In genomic region chr19:48250290-48251025, GRCh38 we compare ENCODE assay signal across 9 cellular contexts. TPM values are rescaled to one million over a fixed set of nuclear protein-coding genes. Genes with fewer than 3 reads are reported as not detected.
DNase-seq lines count a peak whose midpoint lies in the region; ATAC-seq, FAIRE-seq and TF ChIP-seq lines count a peak whose summit lies in the region.
"Had no signal": no experiment of that assay in that cellular context is flagged by ENCODE, and none has a peak within 500 bp of the region (broad histone marks: within the 10 kb centered on the region; RNA-seq: fewer than 3 reads in every experiment).

No MANE protein-coding gene starts in this region.

- H3K27me3 ChIP-seq in heart left ventricle, result no peaks in the 10 kb centered on the region
- H3K27me3 ChIP-seq in HepG2 (ENCODE audit: control insufficient read depth in 1 of 2, insufficient read depth in 2 of 2, low read length in 2 of 2), result no peaks in the 10 kb centered on the region
- H3K27me3 ChIP-seq in thyroid gland, result no peaks in the 10 kb centered on the region
- H3K27me3 ChIP-seq in pancreas, result no peaks in the 10 kb centered on the region

- no TSS peak for BruUV-seq in HepG2 (replicated peaks; lab: Mats Ljungman, UMichigan)

- TF ChIP-seq POLR2A in heart left ventricle (IDR thresholded peaks at IDR 0.05), result no peak
- TF ChIP-seq POLR2A in HepG2 (IDR thresholded peaks at IDR 0.05; ENCODE audit: insufficient read depth in 1 of 2, low read depth in 2 of 2, low read length in 2 of 2), result no peak
- no peak for TF ChIP-seq POLR2A in thyroid gland (IDR thresholded peaks at IDR 0.05)

- no peak overlapping the region for H3K4me2 ChIP-seq in HepG2 (ENCODE audit: low read depth, low read length)

- FAIRE-seq in HepG2 (lab: Jason Lieb, UNC) (no peak), pancreas (lab: Jason Lieb, UNC) (no peak)
- FAIRE-seq: urothelium cell line had no signal

- no peak for TF ChIP-seq CTCF in heart left ventricle (IDR thresholded peaks at IDR 0.05)
- no peak for TF ChIP-seq CTCF in HepG2 (CRISPR knock-in tag; IDR thresholded peaks at IDR 0.05)
- no peak for TF ChIP-seq CTCF in thyroid gland (IDR thresholded peaks at IDR 0.05)
- TF ChIP-seq CTCF in pancreas (IDR thresholded peaks at IDR 0.05), result no peak
- TF ChIP-seq CTCF in mucosa of descending colon (IDR thresholded peaks at IDR 0.05), result no peak

- CTCF ChIA-PET in activated CD4-positive, alpha-beta memory T cell treated with anti-CD3 and anti-CD28 coated beads, Interleukin-2, amount 10 ng/mL, durations not matched to agents 7 days and 5 days (lab: Charles Lee), result interaction anchor here (1.3 to 2.2 kb wide), 2 partner anchors 9 to 47 kb away, joined by 6 to 21 read pairs; no protein-coding TSS in a partner anchor
- CTCF ChIA-PET in HepG2 (lab: Yijun Ruan, JAX; ENCODE audit: low intra/inter-chr PET ratio, low total read pairs), result no interaction called here

- peaks cover 75% of the 10 kb centered on the region for H3K4me1 Mint-ChIP-seq in activated CD4-positive, alpha-beta memory T cell treated with anti-CD3 and anti-CD28 coated beads, Interleukin-2, amount 10 ng/mL, durations not matched to agents 7 days and 5 days

- no peak for TF ChIP-seq RAD21 in HepG2 (CRISPR knock-in tag; IDR thresholded peaks at IDR 0.05)

- H3K4me1 ChIP-seq in heart left ventricle, result peaks cover 0 to 78% (median 34%) of the 10 kb centered on the region in 12 donors
- H3K4me1 ChIP-seq in HepG2 (ENCODE audit: insufficient read depth, low read length), result peaks cover 37% of the 10 kb centered on the region
- H3K4me1 ChIP-seq in thyroid gland, result peaks cover 19 to 34% of the 10 kb centered on the region in 2 donors
- H3K4me1 ChIP-seq in pancreas, result peaks cover 5 to 22% (median 17%) of the 10 kb centered on the region in 3 donors
- peaks cover 12% of the 10 kb centered on the region for H3K4me1 ChIP-seq in mucosa of descending colon (ENCODE audit: low read depth)

- intact Hi-C loops in heart left ventricle (cut with DNase I) (loop anchor here in 3 of 10 donors (5.0 to 10.0 kb wide), 3 partner anchors 46 to 146 kb away; no protein-coding TSS in a partner anchor), left cardiac atrium (cut with DNase I) (no loop called here), HepG2 (cut with micrococcal nuclease; ENCODE audit: unreplicated experiment) (no loop called here), thyroid gland (cut with DNase I) (loop anchor here (10.0 kb wide), 2 partner anchors 46 to 136 kb away; partner anchors contain the start of gene PLA2G4C), pancreas (cut with DNase I) (no loop called here), mucosa of descending colon (cut with DNase I, micrococcal nuclease) (no loop called here)

- H3K27me3 Mint-ChIP-seq in activated CD4-positive, alpha-beta memory T cell treated with anti-CD3 and anti-CD28 coated beads, Interleukin-2, amount 10 ng/mL, durations not matched to agents 7 days and 5 days, result no peaks in the 10 kb centered on the region

- no peaks in the 10 kb centered on the region for H3K9me3 Mint-ChIP-seq in activated CD4-positive, alpha-beta memory T cell treated with anti-CD3 and anti-CD28 coated beads, Interleukin-2, amount 10 ng/mL, durations not matched to agents 7 days and 5 days

- ATAC-seq in heart left ventricle (no peak), left cardiac atrium (no peak), HepG2 (no peak), pancreas (no peak), SK-N-SH treated with all-trans-retinoic acid at 6 μM for 48 hours (no peak), mucosa of descending colon (no peak)

- peak overlapping the region in 2 of 12 donors; percentile 59 to 64 for H3K4me3 ChIP-seq in heart left ventricle
- H3K4me3 ChIP-seq in HepG2 (replicated peaks in 1 of 3; ENCODE audit: insufficient read depth in 1 of 3, low read depth in 2 of 3, low read length in 3 of 3), result no peak overlapping the region
- H3K4me3 ChIP-seq in thyroid gland (replicated peaks in 1 of 3), result no peak overlapping the region
- H3K4me3 ChIP-seq in pancreas, result no peak overlapping the region
- H3K4me3 ChIP-seq in mucosa of descending colon, result no peak overlapping the region

- H2AFZ ChIP-seq in HepG2 (ENCODE audit: low read length), result no peak overlapping the region

- DNase-seq in heart left ventricle, result no peak
- no peak for DNase-seq in left cardiac atrium
- no peak for DNase-seq in activated CD4-positive, alpha-beta memory T cell treated with anti-CD3 and anti-CD28 coated beads, Interleukin-2, amount 10 ng/mL, durations not matched to agents 7 days and 5 days
- DNase-seq in HepG2 (ENCODE audit: low spot score), result no peak
- no peak for DNase-seq in thyroid gland
- no peak for DNase-seq in pancreas
- DNase-seq in mucosa of descending colon, result no peak

- H3K36me3 ChIP-seq in heart left ventricle (peaks cover 0 to 40% (median 25%) of the 10 kb centered on the region in 9 donors), HepG2 (replicated peaks in 1 of 2; ENCODE audit: control insufficient read depth in 1 of 2, insufficient read depth in 2 of 2, low read length in 2 of 2) (peaks cover 2 to 13% of the 10 kb centered on the region in 2 experiments; a peak in 3 of 5 replicates), thyroid gland (no peaks in the 10 kb centered on the region), pancreas (peaks cover 0 to 14% (median 0%) of the 10 kb centered on the region in 3 donors), mucosa of descending colon (ENCODE audit: low read depth) (no peaks in the 10 kb centered on the region)

- H3K79me2 ChIP-seq in HepG2 (ENCODE audit: insufficient read depth, low read length), result peaks cover 6% of the 10 kb centered on the region

- in situ Hi-C loops in HepG2 (cut with HindIII; ENCODE audit: extremely low pct_ligation_motif_present, low pct_unique_long_range_greater_than_20kb), result loop anchor here (25.0 kb wide), 1 partner anchor 288 kb away; no protein-coding TSS in a partner anchor

- POLR2A ChIA-PET in activated CD4-positive, alpha-beta memory T cell treated with anti-CD3 and anti-CD28 coated beads, Interleukin-2, amount 10 ng/mL, durations not matched to agents 7 days and 5 days (lab: Charles Lee), result interaction anchor here (0.7 to 3.3 kb wide), 11 partner anchors 9 to 80 kb away, joined by 3 to 49 read pairs (median 6); partner anchors contain the start of genes EMP3, LIG1 and ZSWIM9
- POLR2A ChIA-PET in HepG2 (lab: Yijun Ruan, JAX), result no interaction called here

- H3K9ac ChIP-seq in HepG2 (ENCODE audit: insufficient read depth, low read depth, low read length), result no peak overlapping the region

- H3K36me3 Mint-ChIP-seq in activated CD4-positive, alpha-beta memory T cell treated with anti-CD3 and anti-CD28 coated beads, Interleukin-2, amount 10 ng/mL, durations not matched to agents 7 days and 5 days (ENCODE audit: low read depth), result peaks cover 54% of the 10 kb centered on the region

- peak overlapping the region; percentile 46 to 97 (median 69) for H3K27ac ChIP-seq in heart left ventricle
- H3K27ac ChIP-seq in HepG2 (ENCODE audit: extremely low read length, insufficient read depth, low read length), result no peak overlapping the region
- H3K27ac ChIP-seq in thyroid gland, result peak overlapping the region in 2 of 3 donors; percentile 13 to 47
- peak overlapping the region in 2 of 4 donors; percentile 37 to 51 for H3K27ac ChIP-seq in pancreas

- peak overlapping the region; percentile 99 for H3K27ac Mint-ChIP-seq in activated CD4-positive, alpha-beta memory T cell treated with anti-CD3 and anti-CD28 coated beads, Interleukin-2, amount 10 ng/mL, durations not matched to agents 7 days and 5 days

- H4K20me1 ChIP-seq in HepG2 (ENCODE audit: insufficient read depth, low read length), result no peaks in the 10 kb centered on the region

- no peaks in the 10 kb centered on the region for H3K9me3 ChIP-seq in heart left ventricle
- H3K9me3 ChIP-seq in HepG2 (ENCODE audit: low read length), result no peaks in the 10 kb centered on the region
- H3K9me3 ChIP-seq in thyroid gland, result no peaks in the 10 kb centered on the region
- H3K9me3 ChIP-seq in pancreas, result no peaks in the 10 kb centered on the region
- H3K9me3 ChIP-seq in mucosa of descending colon, result no peaks in the 10 kb centered on the region

- H3K4me3 Mint-ChIP-seq in activated CD4-positive, alpha-beta memory T cell treated with anti-CD3 and anti-CD28 coated beads, Interleukin-2, amount 10 ng/mL, durations not matched to agents 7 days and 5 days, result peak overlapping the region; percentile 82

- TF ChIP-seq EP300 in HepG2 (IDR thresholded peaks at IDR 0.05; ENCODE audit: low read depth in 2 of 2, low read length in 2 of 2) (no peak), HepG2 (CRISPR knock-in tag; IDR thresholded peaks at IDR 0.05; ENCODE audit: borderline replicate concordance) (no peak)

- 76 to 83% (median 78%) methylated on average over 2 of the region's 2 CpGs for WGBS in heart left ventricle, 4 donors
- WGBS in HepG2 (ENCODE audit: low lambda C conversion rate), result 89% methylated on average over 2 of the region's 2 CpGs
- WGBS in thyroid gland, 2 donors, result 83 to 86% methylated on average over 2 of the region's 2 CpGs
- WGBS in pancreas, 2 donors, result 79 to 84% methylated on average over 2 of the region's 2 CpGs

RNA-seq across cellular contexts. Expression of gene CARD8, which starts 5.3 kb away (rescaled TPM):
- 10 to 100 TPM; 18.3 to 49.0 (median 28.8) TPM for total RNA-seq in heart left ventricle
- 10 to 100 TPM; 22.6 to 23.1 TPM for polyA plus RNA-seq in heart left ventricle
- total RNA-seq in left cardiac atrium, result 10 to 100 TPM; 33.5 to 37.4 TPM
- total RNA-seq in activated CD4-positive, alpha-beta memory T cell treated with anti-CD3 and anti-CD28 coated beads, Interleukin-2, amount 10 ng/mL, durations not matched to agents 7 days and 5 days, result 100 to 1,000 TPM; 247 to 253 TPM
- 19.2 and 22.6 TPM in 2 replicates for total RNA-seq in HepG2 (2016; rRNA removed; fragmentation: Illumina TruSeq; extraction: Trizol)
- total RNA-seq in HepG2 (2016; cell fraction: cytosol; rRNA removed; fragmentation: Illumina TruSeq; extraction: Trizol; ENCODE audit: low read depth), result 10.5 and 12.2 TPM in 2 replicates
- total RNA-seq in HepG2 (2016; cell fraction: insoluble cytoplasmic fraction; rRNA removed; fragmentation: Illumina TruSeq; extraction: Trizol), result 20.3 and 22.0 TPM in 2 replicates
- total RNA-seq in HepG2 (2016; cell fraction: membrane; rRNA removed; fragmentation: Illumina TruSeq; extraction: Trizol), result 14.9 and 16.2 TPM in 2 replicates
- 27.3 and 27.4 TPM in 2 replicates for total RNA-seq in HepG2 (2016; cell fraction: nucleus; rRNA removed; fragmentation: Illumina TruSeq; extraction: Trizol)
- polyA plus RNA-seq in HepG2 (2011; rRNA removed), result 12.6 and 15.0 TPM in 2 replicates
- polyA plus RNA-seq in HepG2 (2011; cell fraction: cytosol; rRNA removed), result 6.0 and 6.2 TPM in 2 replicates
- 55.7 and 59.6 TPM in 2 replicates for polyA plus RNA-seq in HepG2 (2011; cell fraction: nucleus; rRNA removed)
- 15.3 and 16.1 TPM in 2 replicates for polyA plus RNA-seq in HepG2 (2012)
- polyA plus RNA-seq in HepG2 (2016; cell fraction: cytosol; fragmentation: Illumina TruSeq; extraction: Trizol; ENCODE audit: low read depth), result 8.2 and 8.4 TPM in 2 replicates
- 18.5 and 19.2 TPM in 2 replicates for polyA plus RNA-seq in HepG2 (2016; cell fraction: insoluble cytoplasmic fraction; fragmentation: Illumina TruSeq; extraction: Trizol; ENCODE audit: low read depth)
- 9.8 TPM in 2 replicates for polyA plus RNA-seq in HepG2 (2016; cell fraction: membrane; fragmentation: Illumina TruSeq; extraction: Trizol; ENCODE audit: low read depth)
- 40.8 and 46.1 TPM in 2 replicates for polyA plus RNA-seq in HepG2 (2016; cell fraction: nucleus; fragmentation: Illumina TruSeq; extraction: Trizol; ENCODE audit: insufficient read depth, low read depth)
- polyA minus RNA-seq in HepG2 (2011; rRNA and poly(A)+ RNA removed; ENCODE audit: low replicate concordance), result 11.4 and 14.4 TPM in 2 replicates
- 6.8 and 7.5 TPM in 2 replicates for polyA minus RNA-seq in HepG2 (2011; cell fraction: cytosol; rRNA and poly(A)+ RNA removed)
- polyA minus RNA-seq in HepG2 (2011; cell fraction: nucleus; rRNA and poly(A)+ RNA removed), result 61.5 and 62.0 TPM in 2 replicates
- 10 to 100 TPM; 37.0 to 58.9 (median 57.7) TPM for total RNA-seq in thyroid gland
- total RNA-seq in pancreas, result 10 to 100 TPM in 5 of 6 donors, 1 to 10 TPM in 1; 8.6 to 26.0 (median 15.1) TPM
- polyA plus RNA-seq in pancreas, result 10 to 100 TPM; 19.4 to 19.8 TPM
- 10 to 100 TPM; 22.7 to 41.4 (median 28.8) TPM for total RNA-seq in mucosa of descending colon

RNA-seq across cellular contexts. Expression of gene ZNF114, which starts 19.4 kb away (rescaled TPM):
- total RNA-seq in heart left ventricle, result 1 to 10 TPM in 1 of 9 donors, under 1 TPM in 6, not detected in 2; 0.16 to 1.5 (median 0.32) TPM
- 1 to 10 TPM in 1 of 2 donors, under 1 TPM in 1; 0.19 to 1.0 TPM for polyA plus RNA-seq in heart left ventricle
- under 1 TPM; 0.39 to 0.74 TPM for total RNA-seq in left cardiac atrium
- under 1 TPM; 0.15 to 0.20 TPM for total RNA-seq in activated CD4-positive, alpha-beta memory T cell treated with anti-CD3 and anti-CD28 coated beads, Interleukin-2, amount 10 ng/mL, durations not matched to agents 7 days and 5 days
- 13.3 and 18.0 TPM in 2 replicates for total RNA-seq in HepG2 (2016; rRNA removed; fragmentation: Illumina TruSeq; extraction: Trizol)
- 4.1 and 5.6 TPM in 2 replicates for total RNA-seq in HepG2 (2016; cell fraction: cytosol; rRNA removed; fragmentation: Illumina TruSeq; extraction: Trizol; ENCODE audit: low read depth)
- total RNA-seq in HepG2 (2016; cell fraction: insoluble cytoplasmic fraction; rRNA removed; fragmentation: Illumina TruSeq; extraction: Trizol), result 13.4 and 17.1 TPM in 2 replicates
- 9.9 and 12.6 TPM in 2 replicates for total RNA-seq in HepG2 (2016; cell fraction: membrane; rRNA removed; fragmentation: Illumina TruSeq; extraction: Trizol)
- total RNA-seq in HepG2 (2016; cell fraction: nucleus; rRNA removed; fragmentation: Illumina TruSeq; extraction: Trizol), result 7.2 and 8.3 TPM in 2 replicates
- polyA plus RNA-seq in HepG2 (2011; rRNA removed), result 2.1 and 3.4 TPM in 2 replicates
- 2.4 and 3.1 TPM in 2 replicates for polyA plus RNA-seq in HepG2 (2011; cell fraction: cytosol; rRNA removed)
- polyA plus RNA-seq in HepG2 (2011; cell fraction: nucleus; rRNA removed), result 1.5 and 2.4 TPM in 2 replicates
- polyA plus RNA-seq in HepG2 (2012), result 1.7 TPM in 2 replicates
- polyA plus RNA-seq in HepG2 (2016; cell fraction: cytosol; fragmentation: Illumina TruSeq; extraction: Trizol; ENCODE audit: low read depth), result 0.91 and 1.1 TPM in 2 replicates
- polyA plus RNA-seq in HepG2 (2016; cell fraction: insoluble cytoplasmic fraction; fragmentation: Illumina TruSeq; extraction: Trizol; ENCODE audit: low read depth), result 11.6 and 12.0 TPM in 2 replicates
- 2.7 and 3.7 TPM in 2 replicates for polyA plus RNA-seq in HepG2 (2016; cell fraction: membrane; fragmentation: Illumina TruSeq; extraction: Trizol; ENCODE audit: low read depth)
- 14.1 and 14.6 TPM in 2 replicates for polyA plus RNA-seq in HepG2 (2016; cell fraction: nucleus; fragmentation: Illumina TruSeq; extraction: Trizol; ENCODE audit: insufficient read depth, low read depth)
- 4.2 and 4.6 TPM in 2 replicates for polyA minus RNA-seq in HepG2 (2011; rRNA and poly(A)+ RNA removed; ENCODE audit: low replicate concordance)
- polyA minus RNA-seq in HepG2 (2011; cell fraction: cytosol; rRNA and poly(A)+ RNA removed), result 3.3 and 6.2 TPM in 2 replicates
- 6.3 and 7.2 TPM in 2 replicates for polyA minus RNA-seq in HepG2 (2011; cell fraction: nucleus; rRNA and poly(A)+ RNA removed)
- 10 to 100 TPM in 1 of 4 donors, 1 to 10 TPM in 3; 5.3 to 11.7 (median 6.1) TPM for total RNA-seq in thyroid gland
- total RNA-seq in pancreas, result 1 to 10 TPM in 3 of 6 donors, under 1 TPM in 3; 0.16 to 2.0 (median 0.94) TPM
- under 1 TPM; 0.30 to 0.70 TPM for polyA plus RNA-seq in pancreas
- total RNA-seq in mucosa of descending colon, result under 1 TPM; 0.17 to 0.39 (median 0.22) TPM

Comparison
In these comparisons a context has a peak if more than half of its experiments do, and no peak if none do; other contexts are left out.
1. RNA of gene CARD8, which starts 5.3 kb away (total RNA-seq): 247 to 253 TPM in activated CD4-positive, alpha-beta memory T cell treated with anti-CD3 and anti-CD28 coated beads, Interleukin-2, amount 10 ng/mL, durations not matched to agents 7 days and 5 days; 37.0 to 58.9 TPM in thyroid gland, 33.5 to 37.4 TPM in left cardiac atrium, 18.3 to 49.0 TPM in heart left ventricle, 22.7 to 41.4 TPM in mucosa of descending colon, 10.5 to 27.4 TPM in HepG2 and 8.6 to 26.0 TPM in pancreas; every median in the first group is over 4 times any median in the second.